In the genomic region with DNA sequence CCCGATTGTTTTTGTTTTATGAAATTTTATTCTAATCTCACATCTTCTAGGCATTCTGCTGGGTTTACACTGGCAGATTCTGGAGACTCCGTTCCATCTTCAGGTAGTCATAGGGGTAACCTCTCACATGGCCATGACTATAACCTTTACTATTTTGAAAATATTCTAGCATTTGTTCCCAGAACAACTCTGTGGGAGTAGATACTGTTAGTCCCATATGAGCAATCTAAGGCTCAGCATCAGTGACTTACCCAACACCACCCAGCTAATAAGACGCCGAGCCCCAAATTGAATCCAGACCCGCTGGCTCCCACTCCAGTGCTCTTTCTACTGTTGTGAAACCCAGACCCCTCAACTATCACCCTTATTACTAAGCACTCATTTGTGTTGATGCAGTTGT, we compare ENCODE assay signal across 26 cellular contexts. TPM values are rescaled to one million over a fixed set of nuclear protein-coding genes. Genes with fewer than 3 reads are reported as not detected.
DNase-seq lines count a peak whose midpoint lies in the region; ATAC-seq, FAIRE-seq and TF ChIP-seq lines count a peak whose summit lies in the region.
"Had no signal": no experiment of that assay in that cellular context is flagged by ENCODE, and none has a peak within 500 bp of the region (broad histone marks: within the 10 kb centered on the region; RNA-seq: fewer than 3 reads in every experiment).

No MANE protein-coding gene starts in this region.

- no peaks in the 10 kb centered on the region for H3K9me3 Mint-ChIP-seq in activated naive CD8-positive, alpha-beta T cell (ENCODE audit: low read depth)
- H3K9me3 Mint-ChIP-seq in activated naive CD8-positive, alpha-beta T cell treated with anti-CD3 and anti-CD28 coated beads for 36 hours = no peaks in the 10 kb centered on the region
- no peaks in the 10 kb centered on the region for H3K9me3 Mint-ChIP-seq in stimulated activated memory B cell treated with anti-CD40 and anti-IgM and Interleukin-4, amounts not matched to agents 10 μg/mL and 1 μg/mL and 100 μg/mL, for 72 hours
- H3K9me3 Mint-ChIP-seq: activated CD4-positive, alpha-beta T cell treated with anti-CD3 and anti-CD28 coated beads, Interleukin-2, amount 10 ng/mL, durations not matched to agents 7 days and 5 days; stimulated activated naive CD8-positive, alpha-beta T cell treated with anti-CD3 and anti-CD28 coated beads, Interleukin-15, Interleukin-2, amounts not matched to agents 100 ng/mL and 50 ng/mL, for 24 hours had no signal

- H3K27ac Mint-ChIP-seq in activated naive CD8-positive, alpha-beta T cell = peak overlapping the region; percentile 46
- H3K27ac Mint-ChIP-seq in activated naive CD8-positive, alpha-beta T cell treated with anti-CD3 and anti-CD28 coated beads for 36 hours = no peak overlapping the region
- H3K27ac Mint-ChIP-seq in stimulated activated memory B cell treated with anti-CD40 and anti-IgM and Interleukin-4, amounts not matched to agents 10 μg/mL and 1 μg/mL and 100 μg/mL, for 72 hours = peak overlapping the region; percentile 86

- no peak for ATAC-seq in stimulated activated memory B cell treated with anti-CD40 and anti-IgM and Interleukin-4, amounts not matched to agents 10 μg/mL and 1 μg/mL and 100 μg/mL, for 72 hours
- ATAC-seq in foreskin keratinocyte (no peak), HG03025 (IDR thresholded peaks at IDR 0.05; ENCODE audit: low FRiP score, unreplicated experiment) (no peak)
- ATAC-seq: A549 had no signal

- H3K27me3 Mint-ChIP-seq in activated naive CD8-positive, alpha-beta T cell = no peaks in the 10 kb centered on the region
- H3K27me3 Mint-ChIP-seq in activated naive CD8-positive, alpha-beta T cell treated with anti-CD3 and anti-CD28 coated beads for 36 hours = no peaks in the 10 kb centered on the region
- H3K27me3 Mint-ChIP-seq in stimulated activated memory B cell treated with anti-CD40 and anti-IgM and Interleukin-4, amounts not matched to agents 10 μg/mL and 1 μg/mL and 100 μg/mL, for 72 hours = no peaks in the 10 kb centered on the region
- H3K27me3 Mint-ChIP-seq: activated CD4-positive, alpha-beta T cell treated with anti-CD3 and anti-CD28 coated beads, Interleukin-2, amount 10 ng/mL, durations not matched to agents 7 days and 5 days; stimulated activated naive CD8-positive, alpha-beta T cell treated with anti-CD3 and anti-CD28 coated beads, Interleukin-15, Interleukin-2, amounts not matched to agents 100 ng/mL and 50 ng/mL, for 24 hours had no signal

- H3K36me3 ChIP-seq in kidney (ENCODE audit: control insufficient read depth in 1 of 2, insufficient read depth in 2 of 2, low read length in 2 of 2) = no peaks in the 10 kb centered on the region
- H3K36me3 ChIP-seq: adrenal gland, neutrophil, transverse colon had no signal

- H3K27ac ChIP-seq in kidney (ENCODE audit: low read depth in 2 of 2, low read length in 2 of 2) = no peak overlapping the region
- no peak overlapping the region for H3K27ac ChIP-seq in foreskin keratinocyte
- H3K27ac ChIP-seq: A549, adrenal gland, neutrophil, transverse colon had no signal

- TF ChIP-seq CTCF in kidney (IDR thresholded peaks at IDR 0.05; ENCODE audit: borderline replicate concordance, extremely low read depth, insufficient read depth) (no peak), foreskin keratinocyte (conservative IDR thresholded peaks at IDR 0.05) (no peak)

- no peaks in the 10 kb centered on the region for H3K36me3 Mint-ChIP-seq in activated naive CD8-positive, alpha-beta T cell
- H3K36me3 Mint-ChIP-seq in activated naive CD8-positive, alpha-beta T cell treated with anti-CD3 and anti-CD28 coated beads for 36 hours = no peaks in the 10 kb centered on the region
- no peaks in the 10 kb centered on the region for H3K36me3 Mint-ChIP-seq in stimulated activated memory B cell treated with anti-CD40 and anti-IgM and Interleukin-4, amounts not matched to agents 10 μg/mL and 1 μg/mL and 100 μg/mL, for 72 hours

- no peaks in the 10 kb centered on the region for H3K27me3 ChIP-seq in foreskin keratinocyte
- H3K27me3 ChIP-seq: adrenal gland, neutrophil, transverse colon had no signal

- H3K4me1 ChIP-seq in kidney (ENCODE audit: control insufficient read depth in 1 of 2, insufficient read depth in 1 of 2, low read depth in 1 of 2, low read length in 2 of 2) = peaks cover 2 to 5% of the 10 kb centered on the region in 2 donors
- no peaks in the 10 kb centered on the region for H3K4me1 ChIP-seq in foreskin keratinocyte
- H3K4me1 ChIP-seq: A549 had no signal

- H3K9me3 ChIP-seq in kidney (ENCODE audit: control insufficient read depth in 1 of 2, low read length in 2 of 2) = no peaks in the 10 kb centered on the region
- H3K9me3 ChIP-seq: A549, adrenal gland, neutrophil, transverse colon had no signal

- H3K9ac ChIP-seq in kidney (ENCODE audit: low read length in 2 of 2) = no peak overlapping the region

- no peak overlapping the region for H3K4me3 Mint-ChIP-seq in activated naive CD8-positive, alpha-beta T cell
- no peak overlapping the region for H3K4me3 Mint-ChIP-seq in activated naive CD8-positive, alpha-beta T cell treated with anti-CD3 and anti-CD28 coated beads for 36 hours
- H3K4me3 Mint-ChIP-seq in stimulated activated memory B cell treated with anti-CD40 and anti-IgM and Interleukin-4, amounts not matched to agents 10 μg/mL and 1 μg/mL and 100 μg/mL, for 72 hours = no peak overlapping the region
- H3K4me3 Mint-ChIP-seq: activated CD4-positive, alpha-beta T cell treated with anti-CD3 and anti-CD28 coated beads, Interleukin-2, amount 10 ng/mL, durations not matched to agents 7 days and 5 days; stimulated activated naive CD8-positive, alpha-beta T cell treated with anti-CD3 and anti-CD28 coated beads, Interleukin-15, Interleukin-2, amounts not matched to agents 100 ng/mL and 50 ng/mL, for 24 hours had no signal

- peaks cover 57% of the 10 kb centered on the region for H3K4me1 Mint-ChIP-seq in activated naive CD8-positive, alpha-beta T cell (ENCODE audit: low read depth)
- H3K4me1 Mint-ChIP-seq in activated naive CD8-positive, alpha-beta T cell treated with anti-CD3 and anti-CD28 coated beads for 36 hours = peaks cover 54% of the 10 kb centered on the region
- H3K4me1 Mint-ChIP-seq in stimulated activated memory B cell treated with anti-CD40 and anti-IgM and Interleukin-4, amounts not matched to agents 10 μg/mL and 1 μg/mL and 100 μg/mL, for 72 hours = peaks cover 69% of the 10 kb centered on the region

- intact Hi-C loops in kidney (cut with DNase I) = no loop called here

- FAIRE-seq in kidney (lab: Jason Lieb, UNC) (no peak), urothelium cell line (lab: Jason Lieb, UNC) (no peak)
- FAIRE-seq: A549, bronchial epithelial cell, islet of Langerhans had no signal

- H3K4me3 ChIP-seq in kidney (ENCODE audit: low read length in 2 of 2) = no peak overlapping the region
- H3K4me3 ChIP-seq: A549, adrenal gland, skin epidermis, transverse colon had no signal

- no peak for DNase-seq in activated naive CD8-positive, alpha-beta T cell treated with anti-CD3 and anti-CD28 coated beads for 36 hours
- DNase-seq in amniotic epithelial cell (ENCODE audit: low read depth) (peak; percentile 70), kidney (peak; percentile 14), foreskin keratinocyte (no peak), urothelium cell line (ENCODE audit: low spot score) (no peak)
- DNase-seq: activated CD4-positive, alpha-beta T cell treated with anti-CD3 and anti-CD28 coated beads, Interleukin-2, amount 10 ng/mL, durations not matched to agents 7 days and 5 days; activated effector memory CD4-positive, alpha-beta T cell treated with Interleukin-2 at 50 U/mL for 16 hours; adrenal gland; C1 segment of cervical spinal cord; foreskin melanocyte; GOT3; NCI-H1092 treated with DMSO at 0.1 percent for 48 hours; NCI-H2029 treated with DMSO at 0.1 percent for 48 hours; NCI-H345; OCI-M1; Right ventricle myocardium superior; transverse colon had no signal

RNA-seq across cellular contexts. Expression of gene ADAMTS4, which starts 9.8 kb away (rescaled TPM):
- total RNA-seq in activated naive CD8-positive, alpha-beta T cell treated with anti-CD3 and anti-CD28 coated beads for 36 hours = 1 to 10 TPM; 2.5 to 3.8 TPM
- 14.0 TPM for total RNA-seq in kidney
- 0.26 TPM for polyA plus RNA-seq in kidney (ENCODE audit: insufficient read depth, low read depth, low replicate concordance)
- total RNA-seq in foreskin keratinocyte = 1.3 and 2.6 TPM in 2 replicates
- polyA plus RNA-seq in foreskin keratinocyte = 0.27 and 0.34 TPM in 2 replicates
- polyA plus RNA-seq: A549 had no signal

RNA-seq across cellular contexts. Expression of gene B4GALT3, which starts 11.7 kb away (rescaled TPM):
- total RNA-seq in activated naive CD8-positive, alpha-beta T cell treated with anti-CD3 and anti-CD28 coated beads for 36 hours = 10 to 100 TPM; 49.5 to 53.9 TPM
- total RNA-seq in kidney (22.9 TPM), foreskin keratinocyte (27.3 and 28.8 TPM in 2 replicates)
- polyA plus RNA-seq in kidney (ENCODE audit: insufficient read depth, low read depth, low replicate concordance) (33.5 TPM), foreskin keratinocyte (26.3 and 30.4 TPM in 2 replicates)

RNA-seq across cellular contexts. Expression of gene NDUFS2, which starts 13.1 kb away (rescaled TPM):
- 10 to 100 TPM; 87.7 to 95.8 TPM for total RNA-seq in activated naive CD8-positive, alpha-beta T cell treated with anti-CD3 and anti-CD28 coated beads for 36 hours
- 92.7 TPM for total RNA-seq in kidney
- polyA plus RNA-seq in kidney (ENCODE audit: insufficient read depth, low read depth, low replicate concordance) = 197 TPM
- total RNA-seq in foreskin keratinocyte = 90.5 and 96.5 TPM in 2 replicates
- 91.8 and 96.5 TPM in 2 replicates for polyA plus RNA-seq in foreskin keratinocyte

RNA-seq across cellular contexts. Expression of gene PPOX, which starts 22.8 kb away (rescaled TPM):
- total RNA-seq in activated naive CD8-positive, alpha-beta T cell treated with anti-CD3 and anti-CD28 coated beads for 36 hours = 10 to 100 TPM; 20.1 to 20.8 TPM
- total RNA-seq in kidney (23.6 TPM), foreskin keratinocyte (16.1 and 17.1 TPM in 2 replicates)
- polyA plus RNA-seq in kidney (ENCODE audit: insufficient read depth, low read depth, low replicate concordance) (29.4 TPM), foreskin keratinocyte (15.6 and 16.1 TPM in 2 replicates)

RNA-seq across cellular contexts. Expression of gene FCER1G, which starts 26.1 kb away (rescaled TPM):
- 1 to 10 TPM; 1.2 to 3.0 TPM for total RNA-seq in activated naive CD8-positive, alpha-beta T cell treated with anti-CD3 and anti-CD28 coated beads for 36 hours
- total RNA-seq in kidney (43.4 TPM), foreskin keratinocyte (0.27 and 0.35 TPM in 2 replicates)
- polyA plus RNA-seq in kidney (ENCODE audit: insufficient read depth, low read depth, low replicate concordance) (38.9 TPM), foreskin keratinocyte (0.27 and 0.43 TPM in 2 replicates)

Comparison
In these comparisons a context has a peak if more than half of its experiments do, and no peak if none do; other contexts are left out.
1. DNase-seq: peak in amniotic epithelial cell (single experiment) and kidney (single experiment); none in activated naive CD8-positive, alpha-beta T cell treated with anti-CD3 and anti-CD28 coated beads for 36 hours (single experiment), foreskin keratinocyte (0 of 2) and urothelium cell line (single experiment).